ENCODE assay signal across 10 cellular contexts in genomic region chr15:99090011-99090699, GRCh38. TPM values are rescaled to one million over a fixed set of nuclear protein-coding genes. Genes with fewer than 3 reads are reported as not detected.
DNase-seq lines count a peak whose midpoint lies in the region; ATAC-seq and TF ChIP-seq lines count a peak whose summit lies in the region.
"Had no signal": no experiment of that assay in that cellular context is flagged by ENCODE, and none has a peak within 500 bp of the region (broad histone marks: within the 10 kb centered on the region; RNA-seq: fewer than 3 reads in every experiment).

No MANE protein-coding gene starts in this region.

- ATAC-seq in GM23338: no peak

- no peak for TF ChIP-seq EP300 in neural cell (conservative IDR thresholded peaks at IDR 0.05; ENCODE audit: poor library complexity, severe bottlenecking)

- no peaks in the 10 kb centered on the region for H3K36me3 ChIP-seq in GM23338 (ENCODE audit: insufficient read depth)
- no peaks in the 10 kb centered on the region for H3K36me3 ChIP-seq in neural cell (ENCODE audit: insufficient read depth, low read length)
- H3K36me3 ChIP-seq in endodermal cell (ENCODE audit: control insufficient read depth, insufficient read depth, low read length): no peaks in the 10 kb centered on the region
- H3K36me3 ChIP-seq in mesendoderm (ENCODE audit: control insufficient read depth, insufficient read depth, low read length): no peaks in the 10 kb centered on the region

- H4K20me1 ChIP-seq in GM23338 (replicated peaks; ENCODE audit: insufficient read depth): no peaks in the 10 kb centered on the region
- no peaks in the 10 kb centered on the region for H4K20me1 ChIP-seq in neural cell (ENCODE audit: insufficient read depth)

- no peak overlapping the region for H3K56ac ChIP-seq in mesendoderm (ENCODE audit: low read length)

- H3K9ac ChIP-seq in neural cell (ENCODE audit: low read length) (no peak overlapping the region), endodermal cell (ENCODE audit: extremely low read depth, low read length, poor library complexity, severe bottlenecking) (no peak overlapping the region), mesendoderm (ENCODE audit: low read length) (no peak overlapping the region)

- H3K79me1 ChIP-seq in mesendoderm (ENCODE audit: low read length): no peaks in the 10 kb centered on the region

- no peaks in the 10 kb centered on the region for H3K9me3 Mint-ChIP-seq in activated CD4-positive, alpha-beta T cell treated with anti-CD3 and anti-CD28 coated beads, Interleukin-2, amount 10 ng/mL, durations not matched to agents 7 days and 5 days
- no peaks in the 10 kb centered on the region; the same call in 2 of the 3 replicates for H3K9me3 Mint-ChIP-seq in GM23338
- H3K9me3 Mint-ChIP-seq in IgD-negative memory B cell: no peaks in the 10 kb centered on the region
- no peaks in the 10 kb centered on the region for H3K9me3 Mint-ChIP-seq in endodermal cell

- H3K9me2 ChIP-seq in GM23338 (ENCODE audit: insufficient read depth): no peaks in the 10 kb centered on the region
- H3K9me2 ChIP-seq in neural cell (ENCODE audit: insufficient read depth, low read length): no peaks in the 10 kb centered on the region

- no peak overlapping the region for H3K23ac ChIP-seq in mesendoderm (ENCODE audit: low read length)

- H3K4me1 ChIP-seq in GM23338 (ENCODE audit: insufficient read depth) (peaks cover 11% of the 10 kb centered on the region), endodermal cell (ENCODE audit: control insufficient read depth, insufficient read depth, low read length) (no peaks in the 10 kb centered on the region), mesendoderm (ENCODE audit: control insufficient read depth, low read depth, low read length) (no peaks in the 10 kb centered on the region)

- POLR2A ChIA-PET in activated CD4-positive, alpha-beta T cell treated with anti-CD3 and anti-CD28 coated beads, Interleukin-2, amount 10 ng/mL, durations not matched to agents 7 days and 5 days (lab: Charles Lee): no interaction called here

- peaks cover 10% of the 10 kb centered on the region for H3K27me3 Mint-ChIP-seq in activated CD4-positive, alpha-beta T cell treated with anti-CD3 and anti-CD28 coated beads, Interleukin-2, amount 10 ng/mL, durations not matched to agents 7 days and 5 days
- peaks cover 7% of the 10 kb centered on the region for H3K27me3 Mint-ChIP-seq in GM23338 (ENCODE audit: insufficient read depth, low read depth, poor library complexity)
- H3K27me3 Mint-ChIP-seq in IgD-negative memory B cell: no peaks in the 10 kb centered on the region
- H3K27me3 Mint-ChIP-seq in endodermal cell (ENCODE audit: insufficient read depth): peaks cover 7% of the 10 kb centered on the region

- no peaks in the 10 kb centered on the region for H3K27me3 ChIP-seq in GM23338 (ENCODE audit: insufficient read depth)
- H3K27me3 ChIP-seq in neural cell (ENCODE audit: insufficient read depth, low read depth, low read length): no peaks in the 10 kb centered on the region
- H3K27me3 ChIP-seq in endodermal cell (ENCODE audit: control insufficient read depth, insufficient read depth, low read length, poor library complexity, severe bottlenecking): no peaks in the 10 kb centered on the region
- H3K27me3 ChIP-seq in mesendoderm (ENCODE audit: insufficient read depth, low read length, poor library complexity): no peaks in the 10 kb centered on the region

- H3K4me3 Mint-ChIP-seq in activated CD4-positive, alpha-beta T cell treated with anti-CD3 and anti-CD28 coated beads, Interleukin-2, amount 10 ng/mL, durations not matched to agents 7 days and 5 days: no peak overlapping the region
- no peak overlapping the region for H3K4me3 Mint-ChIP-seq in GM23338
- peak overlapping the region in 3 of 4 donors; percentile 18 to 87 (median 40) for H3K4me3 Mint-ChIP-seq in IgD-negative memory B cell
- no peak overlapping the region for H3K4me3 Mint-ChIP-seq in endodermal cell

- H3K4me2 ChIP-seq in GM23338 (peak overlapping the region; percentile 21; the same call in 1 of the 2 replicates), neural cell (ENCODE audit: low read length) (no peak overlapping the region), mesendoderm (ENCODE audit: low read length) (no peak overlapping the region)

- no peak overlapping the region for H3K27ac ChIP-seq in GM23338 (ENCODE audit: low read depth)
- peak overlapping the region; percentile 39 for H3K27ac ChIP-seq in neural cell (ENCODE audit: low read length)
- no peak overlapping the region for H3K27ac ChIP-seq in endodermal cell (ENCODE audit: low read depth, low read length)
- no peak overlapping the region for H3K27ac ChIP-seq in mesendoderm (ENCODE audit: low read depth, low read length)

- H3F3A ChIP-seq in GM23338 (replicated peaks; ENCODE audit: low read depth) (no peaks in the 10 kb centered on the region), neural cell (ENCODE audit: insufficient read depth, low read length, poor library complexity, severe bottlenecking) (no peaks in the 10 kb centered on the region)

- no peaks in the 10 kb centered on the region for H3K36me3 Mint-ChIP-seq in activated CD4-positive, alpha-beta T cell treated with anti-CD3 and anti-CD28 coated beads, Interleukin-2, amount 10 ng/mL, durations not matched to agents 7 days and 5 days (ENCODE audit: low read depth)
- H3K36me3 Mint-ChIP-seq in GM23338 (ENCODE audit: low read depth) (peaks cover 3% of the 10 kb centered on the region; the same call in 2 of the 3 replicates), IgD-negative memory B cell (peaks cover 3% of the 10 kb centered on the region), endodermal cell (ENCODE audit: low read depth) (no peaks in the 10 kb centered on the region)

- peak; percentile 21 for DNase-seq in activated CD4-positive, alpha-beta T cell treated with anti-CD3 and anti-CD28 coated beads for 48 hours
- DNase-seq in activated CD4-positive, alpha-beta T cell treated with anti-CD3 and anti-CD28 coated beads, Interleukin-2, amount 10 ng/mL, durations not matched to agents 7 days and 5 days: no peak
- no peak for DNase-seq in GM23338 (ENCODE audit: low spot score)
- no peak for DNase-seq in endodermal cell
- DNase-seq in mesendoderm: no peak
- DNase-seq in NCI-H2227 treated with DMSO at 0.1 percent for 48 hours (lab: John Stamatoyannopoulos, UW): no peak
- DNase-seq: dermis blood vessel endothelial cell had no signal

- no peak overlapping the region for H3K27ac Mint-ChIP-seq in activated CD4-positive, alpha-beta T cell treated with anti-CD3 and anti-CD28 coated beads, Interleukin-2, amount 10 ng/mL, durations not matched to agents 7 days and 5 days
- H3K27ac Mint-ChIP-seq in GM23338 (no peak overlapping the region; the same call in 1 of the 2 replicates), IgD-negative memory B cell (peak overlapping the region in 2 of 3 donors; percentile 21 to 88), endodermal cell (no peak overlapping the region)

- H2AK5ac ChIP-seq in mesendoderm (ENCODE audit: low read length): no peak overlapping the region

- no peaks in the 10 kb centered on the region for H3K9me3 ChIP-seq in neural cell (ENCODE audit: low read length)
- no peaks in the 10 kb centered on the region for H3K9me3 ChIP-seq in endodermal cell (ENCODE audit: control insufficient read depth, low read length)

- H3K4me3 ChIP-seq in GM23338 (no peak overlapping the region), neural cell (ENCODE audit: low read length) (no peak overlapping the region), endodermal cell (ENCODE audit: low read length) (no peak overlapping the region), mesendoderm (ENCODE audit: low read length) (no peak overlapping the region)
- H3K4me3 ChIP-seq: lung had no signal

- no peak overlapping the region for H3K18ac ChIP-seq in mesendoderm (ENCODE audit: low read length)

- peaks cover 7% of the 10 kb centered on the region for H3K4me1 Mint-ChIP-seq in activated CD4-positive, alpha-beta T cell treated with anti-CD3 and anti-CD28 coated beads, Interleukin-2, amount 10 ng/mL, durations not matched to agents 7 days and 5 days
- H3K4me1 Mint-ChIP-seq in GM23338: peaks cover 11% of the 10 kb centered on the region
- H3K4me1 Mint-ChIP-seq in IgD-negative memory B cell: peaks cover 11 to 12% (median 12%) of the 10 kb centered on the region in 3 donors
- peaks cover 6% of the 10 kb centered on the region for H3K4me1 Mint-ChIP-seq in endodermal cell

- no peak overlapping the region for H4K5ac ChIP-seq in mesendoderm (ENCODE audit: low read length)

- H3K79me2 ChIP-seq in GM23338 (replicated peaks; ENCODE audit: insufficient read depth) (no peaks in the 10 kb centered on the region), neural cell (replicated peaks; ENCODE audit: insufficient read depth, low read length) (no peaks in the 10 kb centered on the region), mesendoderm (ENCODE audit: control insufficient read depth, insufficient read depth, low read length) (no peaks in the 10 kb centered on the region)

- H3K4ac ChIP-seq in mesendoderm (ENCODE audit: low read depth, low read length): no peak overlapping the region

- H2AFZ ChIP-seq in GM23338 (peak overlapping the region; percentile 77), neural cell (ENCODE audit: low read depth, low read length) (no peak overlapping the region)

- no peak overlapping the region for H2BK15ac ChIP-seq in mesendoderm (replicated peaks; ENCODE audit: low read depth)

- H2BK5ac ChIP-seq in mesendoderm (ENCODE audit: low read length): no peak overlapping the region

- WGBS in endodermal cell (ENCODE audit: insufficient coverage in 1 of 2, insufficient read length in 1 of 2), 2 experiments: 66% methylated on average over 3 of the region's 3 CpGs; no CpG with 5 or more reads in 1 of the 2 experiments
- no CpG with 5 or more reads among the region's 3 CpGs for whole genome bisulfite sequencing in mesendoderm (ENCODE audit: extremely low coverage, insufficient coverage, low lambda C conversion rate)

- H4K8ac ChIP-seq in mesendoderm (ENCODE audit: low read depth, low read length): no peak overlapping the region

- H2BK120ac ChIP-seq in mesendoderm (ENCODE audit: low read depth, low read length): no peak overlapping the region

- no peak for TF ChIP-seq RAD21 in neural cell (conservative IDR thresholded peaks at IDR 0.05)

- TF ChIP-seq CTCF in GM23338 (conservative IDR thresholded peaks at IDR 0.05; ENCODE audit: low read depth in 2 of 2) (no peak), neural cell (IDR thresholded peaks at IDR 0.05; ENCODE audit: poor library complexity, severe bottlenecking) (no peak), endodermal cell (conservative IDR thresholded peaks at IDR 0.05) (no peak)

- CTCF ChIA-PET in activated CD4-positive, alpha-beta T cell treated with anti-CD3 and anti-CD28 coated beads, Interleukin-2, amount 10 ng/mL, durations not matched to agents 7 days and 5 days (lab: Charles Lee): no interaction called here

RNA-seq across cellular contexts. Expression of gene SYNM, which starts 14.7 kb away (rescaled TPM):
- total RNA-seq in activated CD4-positive, alpha-beta T cell treated with anti-CD3 and anti-CD28 coated beads, Interleukin-2, amount 10 ng/mL, durations not matched to agents 7 days and 5 days: under 1 TPM; 0.08 to 0.12 TPM
- 2.9 and 3.5 TPM in 2 replicates for total RNA-seq in GM23338 (2014; rRNA removed; shearing (Covaris generic))
- polyA plus RNA-seq in GM23338 (2016; fragmentation: Nextera tagmentation; extraction: Ambion mirVana) (0.73 and 0.74 TPM in 2 replicates), IgD-negative memory B cell (not detected), neural cell (5.7 and 7.2 TPM in 2 replicates)
- polyA minus RNA-seq in neural cell: 13.6 and 16.9 TPM in 2 replicates
- total RNA-seq in endodermal cell: 10 to 100 TPM in 1 of 2 donors, 1 to 10 TPM in 1; 2.3 to 12.5 TPM
- polyA plus RNA-seq in endodermal cell (2013, experiment 1 of 2): 2.0 TPM
- 2.5 TPM for polyA plus RNA-seq in endodermal cell (2013, experiment 2 of 2)
- 1.8 TPM for polyA plus RNA-seq in mesendoderm (2013, experiment 1 of 2)
- polyA plus RNA-seq in mesendoderm (2013, experiment 2 of 2): 1.8 TPM

Comparison
In these comparisons a context has a peak if more than half of its experiments do, and no peak if none do; other contexts are left out.
1. H3K27ac Mint-ChIP-seq: peak in IgD-negative memory B cell (2 of 3); none in activated CD4-positive, alpha-beta T cell treated with anti-CD3 and anti-CD28 coated beads, Interleukin-2, amount 10 ng/mL, durations not matched to agents 7 days and 5 days (single experiment), GM23338 (single experiment) and endodermal cell (single experiment).
2. H3K4me3 Mint-ChIP-seq: peak in IgD-negative memory B cell (3 of 4); none in activated CD4-positive, alpha-beta T cell treated with anti-CD3 and anti-CD28 coated beads, Interleukin-2, amount 10 ng/mL, durations not matched to agents 7 days and 5 days (single experiment), GM23338 (single experiment) and endodermal cell (single experiment).